27 cellular contexts compared by ENCODE assay signal in the genomic region with DNA sequence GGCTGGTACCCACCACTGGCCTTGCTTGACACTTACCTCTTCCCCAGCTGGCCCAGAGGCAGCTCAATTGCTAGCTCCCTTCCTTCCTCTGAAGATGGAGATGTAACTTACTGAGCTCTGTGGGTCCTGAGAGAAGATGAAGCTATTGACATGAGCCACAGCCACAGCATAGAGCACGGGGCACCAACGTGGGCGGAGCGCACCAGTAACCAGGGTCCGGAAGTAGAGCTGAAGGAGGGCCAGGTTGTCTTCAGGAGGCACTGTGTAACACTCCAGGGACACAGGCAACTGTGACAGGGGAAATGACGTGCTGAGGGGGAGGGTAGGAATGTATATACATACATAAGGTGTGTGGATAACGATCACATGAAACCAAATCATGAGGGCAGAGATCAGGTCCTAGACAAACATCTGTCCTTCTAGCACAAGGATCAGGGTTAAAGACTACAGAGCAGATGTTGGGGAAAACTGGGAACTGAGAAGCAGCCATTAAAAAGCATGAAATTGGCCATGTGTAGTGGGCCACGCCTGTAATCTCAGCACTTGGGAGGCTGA. TPM values are rescaled to one million over a fixed set of nuclear protein-coding genes. Genes with fewer than 3 reads are reported as not detected.
"Had no signal": no experiment of that assay in that cellular context is flagged by ENCODE, and none has a peak within 500 bp of the region (broad histone marks: within the 10 kb centered on the region; RNA-seq: fewer than 3 reads in every experiment).

No MANE protein-coding gene starts in this region.

- H3K4me3 Mint-ChIP-seq: immature natural killer cell; naive thymus-derived CD8-positive, alpha-beta T cell; nephron; neural crest cell; stimulated activated naive CD8-positive, alpha-beta T cell treated with anti-CD3 and anti-CD28 coated beads, Interleukin-15, Interleukin-2, amounts not matched to agents 100 ng/mL and 50 ng/mL, for 24 hours had no signal

- H3K27ac ChIP-seq: left lung, lower lobe of right lung, neutrophil, ovary, right atrium auricular region, skin epidermis, suprapubic skin, thoracic aorta, tibial artery, uterus had no signal

- ATAC-seq: left colon; left lung; lower lobe of right lung; naive thymus-derived CD8-positive, alpha-beta T cell; sciatic nerve had no signal

- H3K9me3 Mint-ChIP-seq: immature natural killer cell; naive thymus-derived CD8-positive, alpha-beta T cell; nephron; neural crest cell; stimulated activated naive CD8-positive, alpha-beta T cell treated with anti-CD3 and anti-CD28 coated beads, Interleukin-15, Interleukin-2, amounts not matched to agents 100 ng/mL and 50 ng/mL, for 24 hours had no signal

- H3K9me3 ChIP-seq: left lung, lower lobe of right lung, neutrophil, ovary, right atrium auricular region, suprapubic skin, thoracic aorta, tibial artery, uterus had no signal

- H3K4me3 ChIP-seq: left lung, lower lobe of right lung, ovary, right atrium auricular region, skin epidermis, suprapubic skin, thoracic aorta, tibial artery, uterus had no signal

- H3K27me3 ChIP-seq: ovary had no signal

- DNase-seq: hypothalamus; immature natural killer cell; kidney; left colon; lower lobe of right lung; mammary epithelial cell; mesenchymal stem cell; naive thymus-derived CD8-positive, alpha-beta T cell; occipital lobe; ovary; stimulated activated CD4-positive, alpha-beta T cell treated with anti-CD3 and anti-CD28 coated beads, Interleukin-12 subunit alpha, Interleukin-12 subunit beta, amount 100 ng/mL, for 4 hours; stimulated activated CD4-positive, alpha-beta T cell treated with anti-CD3 and anti-CD28 coated beads, Interleukin-15, amount 100 ng/mL, for 24 hours; stimulated activated CD4-positive, alpha-beta T cell treated with anti-CD3 and anti-CD28 coated beads, Interleukin-2, amount 100 ng/mL, for 24 hours; stimulated activated CD4-positive, alpha-beta T cell treated with anti-CD3 and anti-CD28 coated beads, Interleukin-4, amount 100 ng/mL, for 1 hour; stimulated activated naive CD4-positive, alpha-beta T cell; tibial artery; uterus had no signal

- H3K36me3 ChIP-seq: ovary, right atrium auricular region, uterus had no signal

- H3K27ac Mint-ChIP-seq: nephron; stimulated activated naive CD8-positive, alpha-beta T cell treated with anti-CD3 and anti-CD28 coated beads, Interleukin-15, Interleukin-2, amounts not matched to agents 100 ng/mL and 50 ng/mL, for 24 hours had no signal

RNA-seq across cellular contexts. Expression of a gene that starts 4.3 kb away (rescaled TPM):
- total RNA-seq: mammary epithelial cell, occipital lobe had no signal
- polyA plus RNA-seq: mammary epithelial cell; naive thymus-derived CD8-positive, alpha-beta T cell had no signal

RNA-seq across cellular contexts. Expression of a gene that starts 24.3 kb away (rescaled TPM):
- total RNA-seq: naive thymus-derived CD8-positive, alpha-beta T cell; sciatic nerve had no signal
- polyA plus RNA-seq: immature natural killer cell; naive thymus-derived CD8-positive, alpha-beta T cell had no signal

RNA-seq across cellular contexts. Expression of a gene that starts 41.0 kb away (rescaled TPM):
- polyA plus RNA-seq: naive thymus-derived CD8-positive, alpha-beta T cell had no signal
